ENCODE assay signal across 31 cellular contexts in the genomic region with DNA sequence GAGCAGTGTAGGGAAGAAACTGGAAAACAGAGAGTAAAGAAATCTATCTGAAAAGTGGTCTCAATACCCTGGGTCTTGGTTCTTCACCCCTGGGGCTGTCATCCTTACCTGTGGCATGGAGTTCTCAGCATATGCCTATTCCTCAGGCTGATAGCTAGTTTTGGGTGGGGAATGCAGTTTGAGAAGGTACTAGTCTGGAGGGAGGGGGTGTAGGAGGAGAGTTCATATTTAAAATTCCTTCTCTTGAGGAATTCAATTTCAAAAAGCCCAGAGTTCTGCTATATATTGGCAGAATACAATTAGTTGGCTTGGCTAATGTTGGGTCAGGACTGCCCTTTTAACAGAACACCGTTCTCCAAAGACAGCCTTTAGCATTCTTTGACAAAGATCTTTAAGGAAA.
"Had no signal": no experiment of that assay in that cellular context is flagged by ENCODE, and none has a peak within 500 bp of the region (broad histone marks: within the 10 kb centered on the region; RNA-seq: fewer than 3 reads in every experiment).

No MANE protein-coding gene starts in this region.

- ATAC-seq: activated CD8-positive, alpha-beta memory T cell treated with anti-CD3 and anti-CD28 coated beads, Interleukin-2, amount 10 ng/mL, durations not matched to agents 7 days and 5 days; activated naive CD8-positive, alpha-beta T cell treated with anti-CD3 and anti-CD28 coated beads, Interleukin-2, amount 50 U/mL, for 24 hours had no signal

- H3K36me3 ChIP-seq: brain microvascular endothelial cell, cardiac muscle cell, WERI-Rb-1 had no signal

- H3K27me3 ChIP-seq: brain microvascular endothelial cell, cardiac muscle cell had no signal

- H3K36me3 Mint-ChIP-seq: activated CD8-positive, alpha-beta memory T cell treated with anti-CD3 and anti-CD28 coated beads, Interleukin-2, amount 10 ng/mL, durations not matched to agents 7 days and 5 days; activated naive CD4-positive, alpha-beta T cell treated with anti-CD3 and anti-CD28 coated beads, Interleukin-2, amount 10 ng/mL, durations not matched to agents 7 days and 5 days; activated naive CD8-positive, alpha-beta T cell had no signal

- H3K27ac Mint-ChIP-seq: activated CD4-positive, alpha-beta memory T cell treated with anti-CD3 and anti-CD28 coated beads, Interleukin-2, amount 10 ng/mL, durations not matched to agents 7 days and 5 days; activated CD8-positive, alpha-beta memory T cell treated with anti-CD3 and anti-CD28 coated beads, Interleukin-2, amount 10 ng/mL, durations not matched to agents 7 days and 5 days; activated naive CD4-positive, alpha-beta T cell treated with anti-CD3 and anti-CD28 coated beads, Interleukin-2, amount 10 ng/mL, durations not matched to agents 7 days and 5 days; activated naive CD8-positive, alpha-beta T cell; activated naive CD8-positive, alpha-beta T cell treated with anti-CD3 and anti-CD28 coated beads, Interleukin-2, amount 50 U/mL, for 24 hours had no signal

- H3K27ac ChIP-seq: brain microvascular endothelial cell, cardiac muscle cell, SK-N-MC, WERI-Rb-1 had no signal

- H3K27me3 Mint-ChIP-seq: activated CD4-positive, alpha-beta memory T cell treated with anti-CD3 and anti-CD28 coated beads, Interleukin-2, amount 10 ng/mL, durations not matched to agents 7 days and 5 days; activated CD8-positive, alpha-beta memory T cell treated with anti-CD3 and anti-CD28 coated beads, Interleukin-2, amount 10 ng/mL, durations not matched to agents 7 days and 5 days; activated naive CD4-positive, alpha-beta T cell treated with anti-CD3 and anti-CD28 coated beads, Interleukin-2, amount 10 ng/mL, durations not matched to agents 7 days and 5 days; activated naive CD8-positive, alpha-beta T cell; activated naive CD8-positive, alpha-beta T cell treated with anti-CD3 and anti-CD28 coated beads, Interleukin-2, amount 50 U/mL, for 24 hours; central memory CD8-positive, alpha-beta T cell had no signal

- H3K9me3 Mint-ChIP-seq: activated CD4-positive, alpha-beta memory T cell treated with anti-CD3 and anti-CD28 coated beads, Interleukin-2, amount 10 ng/mL, durations not matched to agents 7 days and 5 days; activated naive CD4-positive, alpha-beta T cell treated with anti-CD3 and anti-CD28 coated beads, Interleukin-2, amount 10 ng/mL, durations not matched to agents 7 days and 5 days; activated naive CD8-positive, alpha-beta T cell treated with anti-CD3 and anti-CD28 coated beads, Interleukin-2, amount 50 U/mL, for 24 hours; central memory CD8-positive, alpha-beta T cell had no signal

- DNase-seq: activated CD4-positive, alpha-beta memory T cell treated with anti-CD3 and anti-CD28 coated beads, Interleukin-2, amount 10 ng/mL, durations not matched to agents 7 days and 5 days; activated CD4-positive, alpha-beta T cell treated with anti-CD3 and anti-CD28 coated beads for 1 hour; activated CD4-positive, alpha-beta T cell treated with anti-CD3 and anti-CD28 coated beads for 48 hours; activated CD4-positive, CD25-positive, alpha-beta regulatory T cell; activated CD8-positive, alpha-beta memory T cell treated with anti-CD3 and anti-CD28 coated beads for 24 hours; activated CD8-positive, alpha-beta memory T cell treated with anti-CD3 and anti-CD28 coated beads, Interleukin-2, amount 10 ng/mL, durations not matched to agents 7 days and 5 days; activated CD8-positive, alpha-beta memory T cell treated with anti-CD3 and anti-CD28 coated beads, Interleukin-2, amount 50 U/mL, for 48 hours; activated effector memory CD4-positive, alpha-beta T cell treated with Interleukin-2 at 50 U/mL for 16 hours; activated naive CD4-positive, alpha-beta T cell treated with anti-CD3 and anti-CD28 coated beads, Interleukin-2, amount 10 ng/mL, durations not matched to agents 7 days and 5 days; activated naive CD8-positive, alpha-beta T cell treated with anti-CD3 and anti-CD28 coated beads, Interleukin-2, amount 50 U/mL, for 24 hours; activated T-cell treated with anti-CD3 and anti-CD28 coated beads, Interleukin-2, amount 50 U/mL, for 48 hours; anterior cingulate cortex; Kasumi-1; MM.1S; MV-4-11; NCI-H1092; NCI-H1436 treated with DMSO at 0.1 percent for 48 hours; NCI-H1694 treated with DMSO at 0.1 percent for 48 hours; NCI-H2029; NCI-H345; NCI-H524 treated with DMSO at 0.1 percent for 48 hours; NCI-H748 treated with DMSO at 0.1 percent for 48 hours; OCI-M1; Right ventricle myocardium superior; T1000; WERI-Rb-1 had no signal

- H3K4me3 ChIP-seq: cardiac muscle cell, SK-N-MC had no signal

- H3K4me1 Mint-ChIP-seq: activated CD4-positive, alpha-beta memory T cell treated with anti-CD3 and anti-CD28 coated beads, Interleukin-2, amount 10 ng/mL, durations not matched to agents 7 days and 5 days; activated CD8-positive, alpha-beta memory T cell treated with anti-CD3 and anti-CD28 coated beads, Interleukin-2, amount 10 ng/mL, durations not matched to agents 7 days and 5 days; activated naive CD4-positive, alpha-beta T cell treated with anti-CD3 and anti-CD28 coated beads, Interleukin-2, amount 10 ng/mL, durations not matched to agents 7 days and 5 days; activated naive CD8-positive, alpha-beta T cell treated with anti-CD3 and anti-CD28 coated beads, Interleukin-2, amount 50 U/mL, for 24 hours; central memory CD8-positive, alpha-beta T cell had no signal

- H3K4me3 Mint-ChIP-seq: activated CD4-positive, alpha-beta memory T cell treated with anti-CD3 and anti-CD28 coated beads, Interleukin-2, amount 10 ng/mL, durations not matched to agents 7 days and 5 days; activated CD8-positive, alpha-beta memory T cell treated with anti-CD3 and anti-CD28 coated beads, Interleukin-2, amount 10 ng/mL, durations not matched to agents 7 days and 5 days; activated naive CD4-positive, alpha-beta T cell treated with anti-CD3 and anti-CD28 coated beads, Interleukin-2, amount 10 ng/mL, durations not matched to agents 7 days and 5 days; activated naive CD8-positive, alpha-beta T cell; activated naive CD8-positive, alpha-beta T cell treated with anti-CD3 and anti-CD28 coated beads, Interleukin-2, amount 50 U/mL, for 24 hours; central memory CD8-positive, alpha-beta T cell had no signal
